In the genomic region with DNA sequence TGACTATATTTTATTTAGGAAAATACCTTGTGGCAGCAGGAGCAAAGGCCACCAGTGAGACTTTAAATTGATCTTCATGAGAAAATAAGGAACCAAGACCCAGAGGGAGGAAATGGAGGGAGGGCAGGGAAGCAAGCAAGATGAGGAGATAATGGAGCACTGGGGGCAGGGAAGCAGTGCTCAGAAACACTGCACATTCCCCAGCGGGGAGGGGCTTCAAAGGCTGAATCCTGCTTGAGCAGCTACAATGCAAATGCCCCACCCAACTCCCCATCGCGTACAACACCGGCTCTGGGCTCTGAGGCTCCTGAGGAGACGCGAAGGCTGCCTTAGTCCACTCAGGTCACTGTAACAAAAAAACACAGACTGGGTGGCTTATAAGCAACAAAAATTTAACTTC, we compare ENCODE assay signal across 19 cellular contexts.
DNase-seq lines count a peak whose midpoint lies in the region; ATAC-seq and TF ChIP-seq lines count a peak whose summit lies in the region.
"Had no signal": no experiment of that assay in that cellular context is flagged by ENCODE, and none has a peak within 500 bp of the region (broad histone marks: within the 10 kb centered on the region; RNA-seq: fewer than 3 reads in every experiment).

No MANE protein-coding gene starts in this region.

- no peaks in the 10 kb centered on the region for H3K36me3 Mint-ChIP-seq in activated T-helper 17 cell treated with anti-CD3 and anti-CD28 coated beads, Interleukin-2, amount 50 U/mL, for 72 hours (ENCODE audit: low read depth)

- H3K27ac Mint-ChIP-seq in activated T-helper 17 cell treated with anti-CD3 and anti-CD28 coated beads, Interleukin-2, amount 50 U/mL, for 72 hours = no peak overlapping the region
- H3K27ac Mint-ChIP-seq: CD4-positive, alpha-beta T cell had no signal

- H2AFZ ChIP-seq in hepatocyte = no peak overlapping the region

- no peaks in the 10 kb centered on the region for H4K20me1 ChIP-seq in hepatocyte (ENCODE audit: insufficient read depth, poor library complexity, severe bottlenecking)

- H3K36me3 ChIP-seq in hepatocyte (replicated peaks; ENCODE audit: insufficient read depth, low read depth) (no peaks in the 10 kb centered on the region), esophagus squamous epithelium (no peaks in the 10 kb centered on the region)

- H3K27me3 ChIP-seq in hepatocyte = no peaks in the 10 kb centered on the region
- no peaks in the 10 kb centered on the region for H3K27me3 ChIP-seq in esophagus squamous epithelium

- H3K4me1 Mint-ChIP-seq in activated T-helper 17 cell treated with anti-CD3 and anti-CD28 coated beads, Interleukin-2, amount 50 U/mL, for 72 hours = no peaks in the 10 kb centered on the region

- no peaks in the 10 kb centered on the region for H3K79me2 ChIP-seq in hepatocyte

- intact Hi-C loops in esophagus squamous epithelium (cut with DNase I) = no loop called here

- H3K4me3 Mint-ChIP-seq in activated T-helper 17 cell treated with anti-CD3 and anti-CD28 coated beads, Interleukin-2, amount 50 U/mL, for 72 hours = no peak overlapping the region
- H3K4me3 Mint-ChIP-seq: CD4-positive, alpha-beta T cell had no signal

- DNase-seq in ELF-1 (ENCODE audit: low read depth, low spot score) (peak; percentile 71), HT-29 (ENCODE audit: low spot score) (peak; percentile 23), UCSD-AML1 (lab: John Stamatoyannopoulos, UW; ENCODE audit: unreplicated experiment) (peak; percentile 49), hepatocyte (ENCODE audit: low spot score) (peak; percentile 31), dermis blood vessel endothelial cell (no peak), DMS 273 (lab: John Stamatoyannopoulos, UW; ENCODE audit: unreplicated experiment) (no peak), esophagus squamous epithelium (lab: John Stamatoyannopoulos, UW) (no peak)
- DNase-seq: CD4-positive, alpha-beta T cell; DMS153; GOT3; NCI-H187; NCI-H446; NCI-H69; SHP77; SK-N-SH had no signal

- ATAC-seq in activated T-helper 17 cell treated with anti-CD3 and anti-CD28 coated beads, Interleukin-2, amount 50 U/mL, for 72 hours (replicated peaks) = no peak
- ATAC-seq: A549, HCT116 had no signal

- H3K27me3 Mint-ChIP-seq in activated T-helper 17 cell treated with anti-CD3 and anti-CD28 coated beads, Interleukin-2, amount 50 U/mL, for 72 hours = peaks cover 22% of the 10 kb centered on the region

- no peak overlapping the region for H3K4me2 ChIP-seq in hepatocyte
- H3K4me2 ChIP-seq: A549, SK-N-SH had no signal

- no peaks in the 10 kb centered on the region for H3K9me3 Mint-ChIP-seq in activated T-helper 17 cell treated with anti-CD3 and anti-CD28 coated beads, Interleukin-2, amount 50 U/mL, for 72 hours
- H3K9me3 Mint-ChIP-seq: CD4-positive, alpha-beta T cell had no signal

- no peaks in the 10 kb centered on the region for H3K9me2 ChIP-seq in hepatocyte (replicated peaks; ENCODE audit: insufficient read depth)
- H3K9me2 ChIP-seq: SK-N-SH had no signal

- H3K9me3 ChIP-seq in hepatocyte (ENCODE audit: low read depth) (no peaks in the 10 kb centered on the region), esophagus squamous epithelium (no peaks in the 10 kb centered on the region)
- H3K9me3 ChIP-seq: A549, Caco-2, SK-N-SH had no signal

- TF ChIP-seq CTCF in hepatocyte (IDR thresholded peaks at IDR 0.05; ENCODE audit: poor library complexity) (no peak), esophagus squamous epithelium (IDR thresholded peaks at IDR 0.05) (no peak)

- H3K27ac ChIP-seq in hepatocyte (peak overlapping the region; percentile 49), esophagus squamous epithelium (no peak overlapping the region)
- H3K27ac ChIP-seq: A549 had no signal

- H3K4me1 ChIP-seq in hepatocyte (ENCODE audit: insufficient read depth) (peaks cover 17% of the 10 kb centered on the region), esophagus squamous epithelium (no peaks in the 10 kb centered on the region)
- H3K4me1 ChIP-seq: A549 had no signal

- no peak for TF ChIP-seq POLR2A in esophagus squamous epithelium (IDR thresholded peaks at IDR 0.05)

- WGBS in hepatocyte (ENCODE audit: low lambda C conversion rate, missing lambda C conversion rate) = 32% methylated on average over 6 of the region's 6 CpGs
- WGBS in esophagus squamous epithelium, 2 donors = 45 to 71% methylated on average over 6 of the region's 6 CpGs

- H3K4me3 ChIP-seq in hepatocyte (no peak overlapping the region), esophagus squamous epithelium (no peak overlapping the region)
- H3K4me3 ChIP-seq: A549 had no signal

Comparison
In these comparisons a context has a peak if more than half of its experiments do, and no peak if none do; other contexts are left out.
1. DNase-seq: peak in ELF-1 (single experiment), HT-29 (single experiment), UCSD-AML1 (single experiment) and hepatocyte (single experiment); none in dermis blood vessel endothelial cell (single experiment), DMS 273 (single experiment) and esophagus squamous epithelium (single experiment).